In the genomic region with DNA sequence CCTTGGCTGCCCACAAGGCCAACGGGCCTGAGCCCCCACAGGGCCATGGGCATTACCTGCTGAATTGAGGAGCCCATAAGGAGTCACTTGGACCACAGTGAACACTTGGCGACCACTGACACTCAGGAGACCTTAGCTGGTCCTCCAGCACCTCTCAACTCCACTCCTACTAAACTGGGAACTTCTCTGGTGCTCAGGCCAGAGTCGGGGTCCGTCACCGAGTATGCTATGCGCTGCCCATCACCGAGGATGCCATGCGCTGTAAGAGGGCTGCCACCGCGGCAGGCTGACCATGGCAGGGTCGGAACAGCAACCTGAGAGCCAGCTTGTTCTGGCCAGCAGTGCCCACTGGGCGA, we compare ENCODE assay signal across 8 cellular contexts. TPM values are rescaled to one million over a fixed set of nuclear protein-coding genes. Genes with fewer than 3 reads are reported as not detected.
DNase-seq lines count a peak whose midpoint lies in the region; ATAC-seq, FAIRE-seq and TF ChIP-seq lines count a peak whose summit lies in the region.

No MANE protein-coding gene starts in this region.

- 25 to 46% (median 36%) methylated on average over 11 to 12 of the region's 12 CpGs for WGBS in small intestine, 3 donors

- H3K27ac Mint-ChIP-seq in WTC11, result no peak overlapping the region
- H3K27ac Mint-ChIP-seq in glutamatergic neuron (ENCODE audit: unreplicated experiment), result no peak overlapping the region

- CTCF ChIA-PET in WTC11 (lab: Charles Lee), result interaction anchor here (1.0 to 2.5 kb wide), 3 partner anchors 18 to 65 kb away, joined by 3 to 20 read pairs (median 3); no protein-coding TSS in a partner anchor

- POLR2A ChIA-PET in WTC11 (lab: Charles Lee), result interaction anchor here (0.9 to 1.7 kb wide), 3 partner anchors 9 to 23 kb away, joined by 3 to 9 read pairs (median 4); partner anchors contain the start of gene MGAT4B

- H3K4me1 ChIP-seq in HAP-1, result peaks cover 34% of the 10 kb centered on the region
- H3K4me1 ChIP-seq in small intestine (ENCODE audit: control insufficient read depth in 2 of 2, insufficient read depth in 1 of 2, low read depth in 1 of 2, low read length in 1 of 2), result peaks cover 8 to 10% of the 10 kb centered on the region in 2 donors

- H3K27me3 Mint-ChIP-seq in WTC11 (ENCODE audit: low read depth) (peaks cover 22% of the 10 kb centered on the region), glutamatergic neuron (ENCODE audit: unreplicated experiment) (peaks cover 13% of the 10 kb centered on the region)

- DNase-seq in HAP-1 (ENCODE audit: low spot score in 2 of 2) (no peak), WTC11 (ENCODE audit: low spot score) (peak; percentile 32), glutamatergic neuron (no peak), small intestine (no peak), NOMO-1 treated with DMSO at 0.1 percent for 48 hours (lab: John Stamatoyannopoulos, UW; ENCODE audit: unreplicated experiment) (no peak)

- H3K9me3 Mint-ChIP-seq in WTC11, result no peaks in the 10 kb centered on the region
- H3K9me3 Mint-ChIP-seq in glutamatergic neuron (ENCODE audit: unreplicated experiment), result peaks cover 13% of the 10 kb centered on the region

- peaks cover 44% of the 10 kb centered on the region for H3K36me3 ChIP-seq in HAP-1 (replicated peaks)
- peaks cover 8 to 12% of the 10 kb centered on the region in 2 donors for H3K36me3 ChIP-seq in small intestine (ENCODE audit: control insufficient read depth in 2 of 2, insufficient read depth in 2 of 2, low read length in 2 of 2)

- FAIRE-seq in small intestine (lab: Jason Lieb, UNC), result no peak

- H3K27me3 ChIP-seq in HAP-1 (ENCODE audit: low read depth) (no peaks in the 10 kb centered on the region), small intestine (ENCODE audit: control insufficient read depth in 2 of 2, insufficient read depth in 2 of 2, low read length in 2 of 2) (no peaks in the 10 kb centered on the region)

- peak overlapping the region; percentile 55 for H3K4me3 ChIP-seq in HAP-1
- H3K4me3 ChIP-seq in small intestine (ENCODE audit: low read depth in 1 of 2, low read length in 2 of 2), result peak overlapping the region; percentile 86 to 98

- H3K9me3 ChIP-seq in HAP-1 (no peaks in the 10 kb centered on the region), small intestine (ENCODE audit: control insufficient read depth, low read depth) (no peaks in the 10 kb centered on the region)

- TF ChIP-seq CTCF in WTC11 (IDR thresholded peaks at IDR 0.05) (no peak), glutamatergic neuron (IDR thresholded peaks at IDR 0.05; ENCODE audit: partially characterized antibody, unreplicated experiment) (no peak)

- H3K36me3 Mint-ChIP-seq in WTC11 (peaks cover 19% of the 10 kb centered on the region), glutamatergic neuron (ENCODE audit: unreplicated experiment) (peaks cover 4% of the 10 kb centered on the region)

- H3K4me3 Mint-ChIP-seq in WTC11 (peak overlapping the region; percentile 59), glutamatergic neuron (ENCODE audit: unreplicated experiment) (peak overlapping the region; percentile 57)

- ATAC-seq in WTC11 (no peak), HG03521 (IDR thresholded peaks at IDR 0.05; ENCODE audit: unreplicated experiment) (no peak), HG02571 (IDR thresholded peaks at IDR 0.05; ENCODE audit: unreplicated experiment) (no peak), GM21360 (IDR thresholded peaks at IDR 0.05; ENCODE audit: unreplicated experiment) (no peak)

- H3K27ac ChIP-seq in small intestine (ENCODE audit: low read depth in 1 of 2, low read length in 1 of 2), result peak overlapping the region; percentile 90 to 96

- H3K4me1 Mint-ChIP-seq in WTC11 (peaks cover 36% of the 10 kb centered on the region), glutamatergic neuron (ENCODE audit: low read depth, unreplicated experiment) (peaks cover 18% of the 10 kb centered on the region)

- in situ Hi-C loops in HAP-1 (cut with MboI; ENCODE audit: low sequenced_read_pairs), result no loop called here

TF ChIP-seq in WTC11, 78 proteins besides CTCF, POLR2A, EP300 and RAD21:
- TF ChIP-seq ZNF425 (CRISPR knock-in tag; conservative IDR thresholded peaks at IDR 0.05), result no peak
- TF ChIP-seq, protein P1, sequence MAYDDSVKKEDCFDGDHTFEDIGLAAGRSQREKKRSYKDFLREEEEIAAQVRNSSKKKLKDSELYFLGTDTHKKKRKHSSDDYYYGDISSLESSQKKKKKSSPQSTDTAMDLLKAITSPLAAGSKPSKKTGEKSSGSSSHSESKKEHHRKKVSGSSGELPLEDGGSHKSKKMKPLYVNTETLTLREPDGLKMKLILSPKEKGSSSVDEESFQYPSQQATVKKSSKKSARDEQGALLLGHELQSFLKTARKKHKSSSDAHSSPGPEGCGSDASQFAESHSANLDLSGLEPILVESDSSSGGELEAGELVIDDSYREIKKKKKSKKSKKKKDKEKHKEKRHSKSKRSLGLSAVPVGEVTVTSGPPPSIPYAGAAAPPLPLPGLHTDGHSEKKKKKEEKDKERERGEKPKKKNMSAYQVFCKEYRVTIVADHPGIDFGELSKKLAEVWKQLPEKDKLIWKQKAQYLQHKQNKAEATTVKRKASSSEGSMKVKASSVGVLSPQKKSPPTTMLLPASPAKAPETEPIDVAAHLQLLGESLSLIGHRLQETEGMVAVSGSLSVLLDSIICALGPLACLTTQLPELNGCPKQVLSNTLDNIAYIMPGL (CRISPR knock-in tag; IDR thresholded peaks at IDR 0.05), result 0 out of 2 replicates have a peak, but pooled peaks have one; percentile 9

RNA-seq across cellular contexts. Expression of gene SQSTM1, which starts 0.6 kb away (rescaled TPM):
- total RNA-seq in WTC11 (2021) (78.5 to 95.2 TPM (median 86.5 TPM) in 3 replicates), glutamatergic neuron (ENCODE audit: unreplicated experiment) (97.0 TPM)
- polyA plus RNA-seq in small intestine, result 100 to 1,000 TPM; 135 to 217 (median 144) TPM

RNA-seq across cellular contexts. Expression of gene MGAT4B, which starts 13.4 kb away (rescaled TPM):
- total RNA-seq in WTC11 (2021) (127 to 151 TPM (median 135 TPM) in 3 replicates), glutamatergic neuron (ENCODE audit: unreplicated experiment) (140 TPM)
- 100 to 1,000 TPM; 258 to 661 (median 544) TPM for polyA plus RNA-seq in small intestine

RNA-seq across cellular contexts. Expression of gene LTC4S, which starts 26.3 kb away (rescaled TPM):
- total RNA-seq in WTC11 (2021), result 2.6 to 4.5 TPM (median 3.0 TPM) in 3 replicates
- 0.91 TPM for total RNA-seq in glutamatergic neuron (ENCODE audit: unreplicated experiment)
- 1 to 10 TPM in 2 of 3 donors, not detected in 1; 5.4 to 6.7 TPM for polyA plus RNA-seq in small intestine

RNA-seq across cellular contexts. Expression of gene MRNIP, which starts 38.5 kb away (rescaled TPM):
- total RNA-seq in WTC11 (2021), result 35.2 to 42.0 TPM (median 36.7 TPM) in 3 replicates
- total RNA-seq in glutamatergic neuron (ENCODE audit: unreplicated experiment), result 60.2 TPM
- polyA plus RNA-seq in small intestine, result 10 to 100 TPM; 11.3 to 29.7 (median 11.7) TPM
